ENCODE assay signal across 12 cellular contexts in genomic region chr10:94042001-94042813, GRCh38. TPM values are rescaled to one million over a fixed set of nuclear protein-coding genes. Genes with fewer than 3 reads are reported as not detected.
DNase-seq lines count a peak whose midpoint lies in the region; ATAC-seq, FAIRE-seq and TF ChIP-seq lines count a peak whose summit lies in the region.
"Had no signal": no experiment of that assay in that cellular context is flagged by ENCODE, and none has a peak within 500 bp of the region (broad histone marks: within the 10 kb centered on the region; RNA-seq: fewer than 3 reads in every experiment).

No MANE protein-coding gene starts in this region.

- no peak overlapping the region for H3K4me2 ChIP-seq in GM12878 (ENCODE audit: control insufficient read depth, insufficient read depth)

- no peak overlapping the region for H3K9ac ChIP-seq in GM12878 (ENCODE audit: control insufficient read depth, insufficient read depth, low read length)

- CTCF ChIA-PET in GM12878 (lab: Yijun Ruan, JAX) = no interaction called here

- H3K9me3 ChIP-seq in GM12878 (replicated peaks; ENCODE audit: control insufficient read depth, insufficient read depth, low read length) (no peaks in the 10 kb centered on the region), left lung (no peaks in the 10 kb centered on the region), prostate gland (no peaks in the 10 kb centered on the region)
- H3K9me3 ChIP-seq: neutrophil had no signal

- H3K36me3 ChIP-seq in GM12878 (ENCODE audit: control insufficient read depth in 2 of 2, insufficient read depth in 2 of 2, low read length in 1 of 2) = no peaks in the 10 kb centered on the region
- H3K36me3 ChIP-seq in left lung = no peaks in the 10 kb centered on the region
- H3K36me3 ChIP-seq in prostate gland = no peaks in the 10 kb centered on the region
- H3K36me3 ChIP-seq: neutrophil had no signal

- TF ChIP-seq CTCF in AG09319 (IDR thresholded peaks at IDR 0.05; ENCODE audit: low read depth, low read length) (peak; percentile 30), GM12878 (IDR thresholded peaks at IDR 0.05 in 2 of 3, conservative IDR thresholded peaks at IDR 0.05 in 1 of 3; ENCODE audit: control insufficient read depth in 2 of 3, extremely low read depth in 1 of 3, insufficient read depth in 1 of 3, low read depth in 3 of 3, low read length in 3 of 3) (no peak), left lung (IDR thresholded peaks at IDR 0.05) (no peak), prostate gland (IDR thresholded peaks at IDR 0.05) (no peak)

- in situ Hi-C loops in GM12878 (cut with MboI) = no loop called here

- intact Hi-C loops in GM12878 (cut with micrococcal nuclease; ENCODE audit: unreplicated experiment) = no loop called here
- intact Hi-C loops in left lung (cut with DNase I) = no loop called here
- intact Hi-C loops in prostate gland (cut with DNase I) = no loop called here

- RAD21 ChIA-PET in GM12878 (lab: Charles Lee; ENCODE audit: unreplicated experiment) = no interaction called here

- FAIRE-seq in HTR-8/SVneo (lab: Jason Lieb, UNC) = peak; percentile 60
- no peak for FAIRE-seq in GM12878 (lab: Jason Lieb, UNC)
- FAIRE-seq: frontal cortex had no signal

- H3K79me2 ChIP-seq in GM12878 (ENCODE audit: control insufficient read depth, insufficient read depth, low read length) = no peaks in the 10 kb centered on the region

- H3K4me1 ChIP-seq in GM12878 (ENCODE audit: control insufficient read depth, insufficient read depth, low read length) (no peaks in the 10 kb centered on the region), left lung (no peaks in the 10 kb centered on the region), prostate gland (replicated peaks) (no peaks in the 10 kb centered on the region)

- no peak overlapping the region for H3K27ac ChIP-seq in GM12878 (ENCODE audit: control insufficient read depth, insufficient read depth)
- no peak overlapping the region for H3K27ac ChIP-seq in left lung
- no peak overlapping the region for H3K27ac ChIP-seq in prostate gland
- H3K27ac ChIP-seq: neutrophil had no signal

- no peaks in the 10 kb centered on the region for H4K20me1 ChIP-seq in GM12878 (ENCODE audit: control insufficient read depth, insufficient read depth)

- WGBS in GM12878 (ENCODE audit: insufficient coverage, insufficient replicate concordance, low lambda C conversion rate, missing lambda C conversion rate) = 11% methylated on average over 3 of the region's 3 CpGs
- 32% methylated on average over 3 of the region's 3 CpGs for WGBS in prostate gland

- H3K4me3 ChIP-seq in GM12878 (no peak overlapping the region), left lung (no peak overlapping the region), prostate gland (no peak overlapping the region)

- H2AFZ ChIP-seq in GM12878 (ENCODE audit: control insufficient read depth, low read depth, low read length) = no peak overlapping the region

- POLR2A ChIA-PET in GM12878 (lab: Charles Lee) = no interaction called here

- H3K27me3 ChIP-seq in GM12878 (replicated peaks in 1 of 2; ENCODE audit: control insufficient read depth in 2 of 2, insufficient read depth in 2 of 2, low read length in 1 of 2) (no peaks in the 10 kb centered on the region), left lung (no peaks in the 10 kb centered on the region), prostate gland (replicated peaks; ENCODE audit: insufficient read depth) (no peaks in the 10 kb centered on the region)
- H3K27me3 ChIP-seq: neutrophil had no signal

- BruUV-seq in GM12878 (replicated peaks; lab: Mats Ljungman, UMichigan) = no TSS peak

- DNase-seq in AG09319 (ENCODE audit: extremely low read depth, low read depth) (peak; percentile 66), HTR-8/SVneo (ENCODE audit: insufficient read length, low spot score) (peak; percentile 51), GM12878 (ENCODE audit: low read depth, low spot score) (peak; percentile 7), left lung (no peak), prostate gland (ENCODE audit: low spot score) (no peak), RPMI8226 (no peak), superior temporal gyrus (ENCODE audit: extremely low spot score) (no peak)
- DNase-seq in activated CD8-positive, alpha-beta memory T cell treated with anti-CD3 and anti-CD28 coated beads, Interleukin-2, amount 50 U/mL, for 4 hours = no peak
- DNase-seq: activated T-cell treated with anti-CD3 and anti-CD28 coated beads, Interleukin-2, amount 50 U/mL, for 4 hours; DND-41 had no signal

- TF ChIP-seq RAD21 in GM12878 (IDR thresholded peaks at IDR 0.05; ENCODE audit: insufficient read depth, low read depth, low read length) = no peak

- ATAC-seq in GM12878 (peak; percentile 32; the same call in 2 of the 3 replicates), left lung (peak; percentile 78)
- ATAC-seq: activated T-cell treated with anti-CD3 and anti-CD28 coated beads, Interleukin-2, amount 50 U/mL, for 4 hours had no signal

- TF ChIP-seq POLR2A in GM12878 (IDR thresholded peaks at IDR 0.05; ENCODE audit: low read depth, low read length) = no peak
- no peak for TF ChIP-seq POLR2A in prostate gland (IDR thresholded peaks at IDR 0.05)

- TF ChIP-seq EP300 in GM12878 (IDR thresholded peaks at IDR 0.05; ENCODE audit: borderline replicate concordance in 1 of 2, control insufficient read depth in 1 of 2, low read depth in 2 of 2, low read length in 2 of 2) = no peak

- SMC1A ChIA-PET in GM12878 (lab: Charles Lee; ENCODE audit: uncharacterized antibody, unreplicated experiment) = interaction anchor here (0.8 kb wide), 1 partner anchor 39 kb away, joined by 3 read pairs; no protein-coding TSS in a partner anchor

TF ChIP-seq in GM12878, 131 proteins besides CTCF, POLR2A, EP300 and RAD21:
- TF ChIP-seq RFX5 (IDR thresholded peaks at IDR 0.05; ENCODE audit: low read depth, low read length) (no peak), ZBTB33 (IDR thresholded peaks at IDR 0.05) (no peak)

RNA-seq across cellular contexts. Expression of gene PLCE1, which starts 48.5 kb away (rescaled TPM):
- 0.02 and 0.04 TPM in 2 replicates for total RNA-seq in GM12878 (2013; cell fraction: nucleolus; rRNA removed)
- total RNA-seq in GM12878 (2014; rRNA removed) (under 0.01 TPM in 1 of 2 replicates, not detected in the other), GM12878 (2014; rRNA removed; fragmentation: Illumina TruSeq; extraction: Trizol) (under 0.01 TPM in 1 of 2 replicates, not detected in the other), GM12878 (2021) (0.05 and 0.08 TPM in 2 replicates), left lung (1 to 10 TPM; 6.9 to 9.8 TPM), prostate gland (1 to 10 TPM; 3.5 to 5.2 TPM)
- 0.92 TPM for polyA plus RNA-seq in GM12878 (2011; ENCODE audit: low read depth)
- polyA plus RNA-seq in GM12878 (2011; rRNA removed) (under 0.01 TPM in 1 of 2 replicates, not detected in the other), GM12878 (2014; fragmentation: Illumina TruSeq; extraction: Trizol) (0.01 TPM in 1 of 2 replicates, not detected in the other), GM12878 (2014; fragmentation: Nextera tagmentation; extraction: Ambion mirVana) (under 1 TPM; 0.22 to 0.31 TPM), GM12878 (2014; rRNA removed) (0.01 TPM in 1 of 2 replicates, not detected in the other), GM12878 (2016; fragmentation: Nextera tagmentation; extraction: Ambion mirVana) (1 to 10 TPM; 1.0 to 1.2 TPM)
- polyA plus RNA-seq in GM12878 (2011; cell fraction: cytosol; rRNA removed) = not detected in 2 replicates
- polyA plus RNA-seq in GM12878 (2011; cell fraction: nucleus; rRNA removed) = not detected in 2 replicates
- polyA plus RNA-seq in GM12878 (2012) = 0.42 and 0.51 TPM in 2 replicates
- polyA minus RNA-seq in GM12878 (2011; rRNA and poly(A)+ RNA removed) = 0.37 TPM in 1 of 2 replicates, not detected in the other
- not detected in 2 replicates for polyA minus RNA-seq in GM12878 (2011; cell fraction: cytosol; rRNA and poly(A)+ RNA removed)
- under 0.01 TPM in 1 of 2 replicates, not detected in the other for polyA minus RNA-seq in GM12878 (2011; cell fraction: nucleus; rRNA and poly(A)+ RNA removed)

Comparison
In these comparisons a context has a peak if more than half of its experiments do, and no peak if none do; other contexts are left out.
1. DNase-seq: peak in AG09319 (single experiment), HTR-8/SVneo (single experiment) and GM12878 (single experiment); none in left lung (0 of 2), prostate gland (single experiment), RPMI8226 (single experiment), superior temporal gyrus (single experiment) and activated CD8-positive, alpha-beta memory T cell treated with anti-CD3 and anti-CD28 coated beads, Interleukin-2, amount 50 U/mL, for 4 hours (single experiment).
2. RNA of gene PLCE1, which starts 48.5 kb away (total RNA-seq): 6.9 to 9.8 TPM in left lung and 3.5 to 5.2 TPM in prostate gland; under 0.01 to 0.08 TPM in GM12878; every median in the first group is over 4 times any median in the second.